ENCODE assay signal across 23 cellular contexts in the genomic region with DNA sequence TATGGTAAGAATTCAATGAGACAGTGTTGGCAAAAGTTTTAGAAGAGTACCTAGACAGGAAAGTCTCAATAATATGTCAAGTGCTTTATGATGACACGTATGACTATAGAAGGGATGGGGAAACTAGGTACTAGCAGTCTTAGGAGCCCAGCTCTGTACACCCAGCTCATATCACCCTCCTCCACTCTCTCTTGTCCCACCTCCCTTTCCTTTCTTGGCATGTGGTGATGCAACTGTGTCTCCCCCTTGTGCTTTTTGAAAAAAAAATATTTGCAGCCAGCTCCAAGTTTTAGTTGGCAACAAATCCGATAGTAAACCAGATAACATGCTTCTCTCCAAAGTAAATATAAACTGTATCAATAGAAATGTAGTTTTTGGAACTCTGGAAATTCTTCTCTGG.
DNase-seq lines count a peak whose midpoint lies in the region; ATAC-seq, FAIRE-seq and TF ChIP-seq lines count a peak whose summit lies in the region.
"Had no signal": no experiment of that assay in that cellular context is flagged by ENCODE, and none has a peak within 500 bp of the region (broad histone marks: within the 10 kb centered on the region; RNA-seq: fewer than 3 reads in every experiment).

No MANE protein-coding gene starts in this region.

- H2AFZ ChIP-seq in OCI-LY7 (ENCODE audit: low read length) = no peak overlapping the region

- TF ChIP-seq CTCF in A549 (IDR thresholded peaks at IDR 0.05) (no peak), OCI-LY7 (conservative IDR thresholded peaks at IDR 0.05; ENCODE audit: low read length) (no peak)

- intact Hi-C loops in sciatic nerve (cut with DNase I) = no loop called here
- intact Hi-C loops in OCI-LY7 (cut with micrococcal nuclease; ENCODE audit: unreplicated experiment) = no loop called here

- TF ChIP-seq EP300 in A549 (IDR thresholded peaks at IDR 0.05) = no peak

- ATAC-seq in A549 (no peak; a peak in 1 of 6 replicates), sciatic nerve (peak; percentile 79)
- ATAC-seq: CD8-positive, alpha-beta T cell; GM12878 had no signal

- no peak overlapping the region for H3K4me3 ChIP-seq in A549
- no peak overlapping the region for H3K4me3 ChIP-seq in OCI-LY7 (ENCODE audit: low read depth, low read length, poor library complexity, severe bottlenecking)
- H3K4me3 ChIP-seq: BLaER1 treated with 17β-estradiol and CSF1 and Interleukin-3, amounts not matched to agents 10 nM and 100 nM; GM12878 had no signal

- H3K36me3 ChIP-seq in OCI-LY7 (ENCODE audit: insufficient read depth, low read length) = no peaks in the 10 kb centered on the region
- H3K36me3 ChIP-seq: BLaER1 treated with 17β-estradiol and CSF1 and Interleukin-3, amounts not matched to agents 10 nM and 100 nM had no signal

- POLR2A ChIA-PET in A549 (lab: Yijun Ruan, JAX) (no interaction called here), OCI-LY7 (lab: Charles Lee) (interaction anchor here (0.6 kb wide), 1 partner anchor 187 kb away, joined by 3 read pairs; no protein-coding TSS in a partner anchor)

- no peaks in the 10 kb centered on the region for H3K79me2 ChIP-seq in OCI-LY7 (ENCODE audit: insufficient read depth, low read depth, low read length)

- TF ChIP-seq POLR2A in A549 (IDR thresholded peaks at IDR 0.05; ENCODE audit: low read length) = no peak

- no peaks in the 10 kb centered on the region for H3K9me2 ChIP-seq in OCI-LY7 (ENCODE audit: insufficient read depth, low read length)

- FAIRE-seq in A549 (lab: Jason Lieb, UNC) = no peak
- FAIRE-seq: A204.1, GM12878, GM12892, GM19239 had no signal

- no peaks in the 10 kb centered on the region for H4K20me1 ChIP-seq in OCI-LY7 (ENCODE audit: insufficient read depth, low read length)
- H4K20me1 ChIP-seq: BLaER1 treated with 17β-estradiol and CSF1 and Interleukin-3, amounts not matched to agents 10 nM and 100 nM had no signal

- peaks cover 12% of the 10 kb centered on the region; the same call in 2 of the 3 replicates for H3K4me1 ChIP-seq in A549
- no peaks in the 10 kb centered on the region for H3K4me1 ChIP-seq in OCI-LY7 (ENCODE audit: insufficient read depth, low read length, poor library complexity, severe bottlenecking)
- H3K4me1 ChIP-seq: BLaER1 treated with 17β-estradiol and CSF1 and Interleukin-3, amounts not matched to agents 10 nM and 100 nM had no signal

- TF ChIP-seq RAD21 in A549 (conservative IDR thresholded peaks at IDR 0.05 in 1 of 2, IDR thresholded peaks at IDR 0.05 in 1 of 2) = no peak

- DNase-seq in A549 (ENCODE audit: low read depth in 1 of 2, low spot score in 1 of 2) = no peak
- peak; percentile 10 for DNase-seq in SK-MEL-5 (ENCODE audit: low read depth, low spot score)
- DNase-seq in astrocyte of the hippocampus (ENCODE audit: low read depth, low spot score) = peak; percentile 26
- no peak for DNase-seq in sciatic nerve (ENCODE audit: low spot score)
- DNase-seq in OCI-LY7 (ENCODE audit: low spot score) = no peak
- no peak for DNase-seq in middle frontal gyrus (ENCODE audit: extremely low spot score, low spot score)
- no peak for DNase-seq in NCI-H226
- DNase-seq: 8988T; AML-193; CD4-positive, alpha-beta T cell; CD8-positive, alpha-beta T cell; DMS 273 treated with DMSO at 0.1 percent for 48 hours; DMS153; DMS79; DND-41; EL; GDM1 had no signal

- BruUV-seq in OCI-LY7 (replicated peaks; lab: Mats Ljungman, UMichigan) = no TSS peak

- no peaks in the 10 kb centered on the region for H3K9me3 ChIP-seq in A549
- H3K9me3 ChIP-seq in OCI-LY7 (ENCODE audit: low read length) = no peaks in the 10 kb centered on the region
- H3K9me3 ChIP-seq: BLaER1 treated with 17β-estradiol and CSF1 and Interleukin-3, amounts not matched to agents 10 nM and 100 nM had no signal

- H3K27ac ChIP-seq in A549 (no peak overlapping the region), OCI-LY7 (ENCODE audit: low read depth, low read length, poor library complexity, severe bottlenecking) (no peak overlapping the region)
- H3K27ac ChIP-seq: BLaER1 treated with 17β-estradiol and CSF1 and Interleukin-3, amounts not matched to agents 10 nM and 100 nM; C4-2B had no signal

- in situ Hi-C loops in SK-MEL-5 (cut with HindIII; ENCODE audit: low pct_unique_long_range_greater_than_20kb, low sequenced_read_pairs) = no loop called here

- 59% methylated on average over 2 of the region's 2 CpGs for WGBS in A549 (ENCODE audit: missing lambda C conversion rate)

- CTCF ChIA-PET in A549 (lab: Yijun Ruan, JAX) (no interaction called here), OCI-LY7 (lab: Charles Lee; ENCODE audit: unreplicated experiment) (no interaction called here)

- H3K4me2 ChIP-seq in A549 (0 out of 3 replicates have a peak overlapping the region, but pooled peaks have one; percentile 10), OCI-LY7 (ENCODE audit: low read length) (no peak overlapping the region)
- H3K4me2 ChIP-seq: BLaER1 treated with 17β-estradiol and CSF1 and Interleukin-3, amounts not matched to agents 10 nM and 100 nM had no signal

TF ChIP-seq in A549, 52 proteins besides CTCF, POLR2A, EP300 and RAD21:
- no peak for TF ChIP-seq FOSL2 (IDR thresholded peaks at IDR 0.05)
- no peak for TF ChIP-seq FOSL2 (CRISPR knock-in tag; IDR thresholded peaks at IDR 0.05)
- TF ChIP-seq, protein P1, sequence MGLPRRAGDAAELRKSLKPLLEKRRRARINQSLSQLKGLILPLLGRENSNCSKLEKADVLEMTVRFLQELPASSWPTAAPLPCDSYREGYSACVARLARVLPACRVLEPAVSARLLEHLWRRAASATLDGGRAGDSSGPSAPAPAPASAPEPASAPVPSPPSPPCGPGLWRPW (IDR thresholded peaks at IDR 0.05) = no peak
- TF ChIP-seq TFCP2L1 (CRISPR knock-in tag; IDR thresholded peaks at IDR 0.05) = no peak

Comparison
In these comparisons a context has a peak if more than half of its experiments do, and no peak if none do; other contexts are left out.
1. DNase-seq: peak in SK-MEL-5 (single experiment) and astrocyte of the hippocampus (single experiment); none in A549 (0 of 2), sciatic nerve (single experiment), OCI-LY7 (single experiment), middle frontal gyrus (single experiment) and NCI-H226 (single experiment).